ENCODE assay signal across 20 cellular contexts in the genomic region with DNA sequence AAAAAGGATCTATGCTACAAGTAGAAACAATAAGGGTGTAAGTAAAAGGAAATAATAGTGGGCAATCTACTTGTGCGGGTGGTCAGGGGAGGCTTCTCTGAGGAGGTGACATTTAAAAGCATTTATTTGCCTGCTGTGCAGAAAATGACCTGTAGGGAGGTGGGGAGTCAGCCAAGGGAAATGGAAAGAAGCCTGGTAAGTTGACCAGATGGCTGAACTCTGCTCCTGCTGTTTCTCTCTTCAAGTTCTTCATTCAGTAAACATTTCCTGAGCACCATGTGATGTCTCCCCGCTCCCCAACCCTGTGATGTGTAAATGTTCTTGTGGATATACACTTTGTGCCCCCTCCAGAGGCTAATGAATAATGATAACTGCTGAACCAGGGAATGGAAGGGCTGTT. TPM values are rescaled to one million over a fixed set of nuclear protein-coding genes. Genes with fewer than 3 reads are reported as not detected.
DNase-seq lines count a peak whose midpoint lies in the region; ATAC-seq, FAIRE-seq and TF ChIP-seq lines count a peak whose summit lies in the region.
"Had no signal": no experiment of that assay in that cellular context is flagged by ENCODE, and none has a peak within 500 bp of the region (broad histone marks: within the 10 kb centered on the region; RNA-seq: fewer than 3 reads in every experiment).

No MANE protein-coding gene starts in this region.

- H2BK12ac ChIP-seq in H1 (ENCODE audit: low read depth, low read length), result no peak overlapping the region

- peak overlapping the region; percentile 22; the same call in 1 of the 2 replicates for H2BK5ac ChIP-seq in H1 (ENCODE audit: low read depth, low read length)

- no peak overlapping the region for H3K4me3 ChIP-seq in Loucy (ENCODE audit: low read length, poor library complexity, severe bottlenecking)
- peak overlapping the region in 1 of 4 experiments; percentile 2; a peak in 1 of 8 replicates for H3K4me3 ChIP-seq in H1 (ENCODE audit: extremely low read depth in 1 of 4, insufficient read depth in 2 of 4, low read depth in 3 of 4, low read length in 4 of 4)
- H3K4me3 ChIP-seq: left lung, testis had no signal

- no peaks in the 10 kb centered on the region for H3K9me3 ChIP-seq in Loucy (ENCODE audit: insufficient read depth, low read depth, low read length)
- H3K9me3 ChIP-seq in H1 (ENCODE audit: insufficient read depth in 2 of 2, low read depth in 1 of 2, low read length in 1 of 2), result no peaks in the 10 kb centered on the region
- H3K9me3 ChIP-seq: testis had no signal

- CTCF ChIA-PET in H1 (lab: Charles Lee; ENCODE audit: partially characterized antibody), result interaction anchor here (0.7 to 1.3 kb wide), 2 partner anchors 71 to 302 kb away, joined by 3 to 5 read pairs; no protein-coding TSS in a partner anchor

- no peak overlapping the region for H3K27ac Mint-ChIP-seq in mesothelial cell of epicardium
- H3K27ac Mint-ChIP-seq: CD4-positive, alpha-beta T cell; effector memory CD8-positive, alpha-beta T cell; IgD-negative memory B cell; natural killer cell; T-cell had no signal

- no peak overlapping the region for H2AK5ac ChIP-seq in H1 (ENCODE audit: low read depth, low read length)

- peaks cover 23% of the 10 kb centered on the region for H3K9me3 Mint-ChIP-seq in mesothelial cell of epicardium
- H3K9me3 Mint-ChIP-seq: natural killer cell had no signal

- H3K27me3 ChIP-seq in Loucy (ENCODE audit: insufficient read depth, low read length, poor library complexity, severe bottlenecking) (no peaks in the 10 kb centered on the region), H1 (replicated peaks in 1 of 4; ENCODE audit: control insufficient read depth in 3 of 4, extremely low read depth in 1 of 4, insufficient read depth in 3 of 4, low read length in 3 of 4) (no peaks in the 10 kb centered on the region)
- H3K27me3 ChIP-seq: left lung, testis had no signal

- H4K8ac ChIP-seq in H1 (ENCODE audit: extremely low read depth, insufficient read depth, low read length), result no peak overlapping the region

- FAIRE-seq in H1 (lab: Jason Lieb, UNC), result peak; percentile 92
- no peak for FAIRE-seq in HTR-8/SVneo (lab: Jason Lieb, UNC)

- TF ChIP-seq EP300 in H1 (IDR thresholded peaks at IDR 0.05; ENCODE audit: borderline replicate concordance in 1 of 2, low read depth in 2 of 2, low read length in 2 of 2), result no peak

- peaks cover 14% of the 10 kb centered on the region for H3K36me3 Mint-ChIP-seq in mesothelial cell of epicardium
- H3K36me3 Mint-ChIP-seq: IgD-negative memory B cell, natural killer cell, T-cell had no signal

- H3K23me2 ChIP-seq in H1 (ENCODE audit: low read depth, low read length), result 0 out of 2 replicates have a peak, but pooled peaks cover 2% of the 10 kb centered on the region

- no peaks in the 10 kb centered on the region for H3K79me1 ChIP-seq in H1 (ENCODE audit: low read depth, low read length)

- H3K4me2 ChIP-seq in Loucy (ENCODE audit: low read depth, low read length, poor library complexity, severe bottlenecking) (no peak overlapping the region), H1 (ENCODE audit: insufficient read depth in 1 of 2, low read depth in 2 of 2, low read length in 2 of 2) (peak overlapping the region in 1 of 2 experiments; percentile 23; a peak in 3 of 4 replicates)

- POLR2A ChIA-PET in H1 (lab: Charles Lee; ENCODE audit: partially characterized antibody), result interaction anchor here (2.2 kb wide), 1 partner anchor 9 kb away, joined by 10 read pairs; a partner anchor contains a TSS

- no peak overlapping the region for H3K56ac ChIP-seq in H1 (replicated peaks; ENCODE audit: insufficient read length, low read depth, low read length)

- H3K79me2 ChIP-seq in Loucy (ENCODE audit: insufficient read depth, low read length) (no peaks in the 10 kb centered on the region), H1 (ENCODE audit: control insufficient read depth in 1 of 2, insufficient read depth in 2 of 2, low read length in 2 of 2) (no peaks in the 10 kb centered on the region)

- H3K27ac ChIP-seq in H1 (ENCODE audit: low read depth, low read length), result no peak overlapping the region
- H3K27ac ChIP-seq: left lung, testis had no signal

- H4K20me1 ChIP-seq in Loucy (ENCODE audit: insufficient read depth, low read length, poor library complexity, severe bottlenecking) (no peaks in the 10 kb centered on the region), H1 (replicated peaks in 1 of 2; ENCODE audit: control insufficient read depth in 1 of 2, insufficient read depth in 2 of 2, low read length in 2 of 2) (no peaks in the 10 kb centered on the region)

- no peak for ATAC-seq in HG02840 (IDR thresholded peaks at IDR 0.05; ENCODE audit: low FRiP score, unreplicated experiment)
- ATAC-seq: effector memory CD8-positive, alpha-beta T cell; left lung; natural killer cell; T-cell had no signal

- no peak overlapping the region for H2BK120ac ChIP-seq in H1 (replicated peaks; ENCODE audit: low read depth, low read length)

- H3K9ac ChIP-seq in Loucy (ENCODE audit: low read depth, low read length, poor library complexity, severe bottlenecking) (no peak overlapping the region), H1 (replicated peaks in 1 of 4; ENCODE audit: extremely low read depth in 1 of 4, low read depth in 3 of 4, low read length in 3 of 4) (no peak overlapping the region)

- H2BK15ac ChIP-seq in H1 (ENCODE audit: low read length), result no peak overlapping the region

- no peak overlapping the region for H2BK20ac ChIP-seq in H1 (ENCODE audit: low read length)

- no peak overlapping the region for H3K14ac ChIP-seq in H1 (ENCODE audit: insufficient read length)

- no peak overlapping the region for H4K5ac ChIP-seq in H1 (ENCODE audit: insufficient read length, low read depth, low read length)

- WGBS in H1 (ENCODE audit: extremely low coverage in 1 of 2, insufficient coverage in 1 of 2, insufficient read length in 1 of 2, insufficient replicate concordance in 2 of 2, low coverage in 1 of 2, low lambda C conversion rate in 2 of 2, missing lambda C conversion rate in 1 of 2), 2 experiments, result 21% methylated on average over 2 of the region's 2 CpGs; no CpG with 5 or more reads in 1 of the 2 experiments

- H3K4me1 Mint-ChIP-seq in mesothelial cell of epicardium, result no peaks in the 10 kb centered on the region
- H3K4me1 Mint-ChIP-seq: IgD-negative memory B cell, natural killer cell, T-cell had no signal

- H3K27me3 Mint-ChIP-seq in mesothelial cell of epicardium (ENCODE audit: low read depth), result no peaks in the 10 kb centered on the region
- H3K27me3 Mint-ChIP-seq: CD4-positive, alpha-beta T cell had no signal

- H3K9me2 ChIP-seq in Loucy (replicated peaks; ENCODE audit: low read depth, low read length), result no peaks in the 10 kb centered on the region

- H3K23ac ChIP-seq in H1 (ENCODE audit: insufficient read length), result no peak overlapping the region

- no peak overlapping the region for H4K91ac ChIP-seq in H1 (replicated peaks; ENCODE audit: insufficient read length, low read length)

- no peak overlapping the region for H3K4ac ChIP-seq in H1 (replicated peaks; ENCODE audit: insufficient read length, low read depth, low read length)

- no peak overlapping the region for H2AFZ ChIP-seq in Loucy (ENCODE audit: low read length)
- no peak overlapping the region for H2AFZ ChIP-seq in H1 (ENCODE audit: low read length)

- no peaks in the 10 kb centered on the region for H3F3A ChIP-seq in Loucy (ENCODE audit: low read depth)

- peak; percentile 45 to 48 for TF ChIP-seq RAD21 in H1 (IDR thresholded peaks at IDR 0.05 in 1 of 2, conservative IDR thresholded peaks at IDR 0.05 in 1 of 2; ENCODE audit: low read depth in 2 of 2, low read length in 2 of 2)

- DNase-seq in DMS 273 treated with DMSO at 0.1 percent for 48 hours (lab: John Stamatoyannopoulos, UW), result peak; percentile 54
- no peak for DNase-seq in H1 (ENCODE audit: low read depth in 1 of 2, low spot score in 2 of 2)
- DNase-seq in iris pigment epithelial cell (ENCODE audit: low read depth), result peak; percentile 43
- DNase-seq in HTR-8/SVneo (ENCODE audit: insufficient read length, low spot score), result no peak
- DNase-seq in A172 (ENCODE audit: low spot score), result no peak
- DNase-seq in mesothelial cell of epicardium (ENCODE audit: low spot score in 2 of 2, unreplicated experiment in 2 of 2), result no peak
- DNase-seq: activated CD4-positive, CD25-positive, alpha-beta regulatory T cell treated with anti-CD3 and anti-CD28 coated beads, Interleukin-2, amount 50 U/mL, for 72 hours; activated naive CD4-positive, alpha-beta T cell treated with anti-CD3 and anti-CD28 coated beads, Interleukin-2, amount 50 U/mL, for 16 hours; CD4-positive, alpha-beta T cell; effector memory CD8-positive, alpha-beta T cell; GF-D8; left lung; natural killer cell; NCI-H1105 treated with DMSO at 0.1 percent for 48 hours; NCI-H2227 treated with DMSO at 0.1 percent for 48 hours; T-cell; testis had no signal

- no peak for TF ChIP-seq POLR2A in H1 (IDR thresholded peaks at IDR 0.05; ENCODE audit: control extremely low read depth in 1 of 2, low read depth in 2 of 2, low read length in 2 of 2)

- H3K4me1 ChIP-seq in Loucy (ENCODE audit: insufficient read depth, low read length, poor library complexity, severe bottlenecking) (no peaks in the 10 kb centered on the region), H1 (replicated peaks in 1 of 4; ENCODE audit: control insufficient read depth in 3 of 4, insufficient read depth in 4 of 4, low read length in 3 of 4) (peaks cover 1 to 9% (median 5%) of the 10 kb centered on the region in 4 experiments; a peak in 4 of 7 replicates)
- H3K4me1 ChIP-seq: left lung, testis had no signal

- H3K36me3 ChIP-seq in Loucy (ENCODE audit: insufficient read depth, low read length) (no peaks in the 10 kb centered on the region), H1 (ENCODE audit: control insufficient read depth in 2 of 4, insufficient read depth in 4 of 4, low read length in 3 of 4) (no peaks in the 10 kb centered on the region)
- H3K36me3 ChIP-seq: left lung had no signal

- H3K4me3 Mint-ChIP-seq in mesothelial cell of epicardium, result no peak overlapping the region
- H3K4me3 Mint-ChIP-seq: CD4-positive, alpha-beta T cell; effector memory CD8-positive, alpha-beta T cell; IgD-negative memory B cell; natural killer cell; T-cell had no signal

- TF ChIP-seq CTCF in Loucy (conservative IDR thresholded peaks at IDR 0.05; ENCODE audit: low read length) (peak; percentile 30), H1 (IDR thresholded peaks at IDR 0.05; ENCODE audit: control extremely low read depth in 1 of 3, insufficient read depth in 1 of 3, low read depth in 1 of 3, low read length in 3 of 3) (peak; percentile 4 to 62 (median 31); a peak in 3 of 4 replicates), mesothelial cell of epicardium (IDR thresholded peaks at IDR 0.05; ENCODE audit: unreplicated experiment) (no peak)

- no peak overlapping the region for H3K18ac ChIP-seq in H1 (ENCODE audit: extremely low read depth, low read length)

RNA-seq across cellular contexts. Expression of a gene that starts 9.9 kb away (rescaled TPM):
- total RNA-seq in H1 (2021; fragmentation: NEBNext Ultra II Directional; extraction: Animal tissue kit (Norgen Biotek cat#: 25700)), result 139 and 143 TPM in 2 replicates
- polyA plus RNA-seq in H1 (2011; rRNA removed), result 38.3 and 69.9 TPM in 2 replicates
- 68.6 TPM for polyA plus RNA-seq in H1 (2011; cell fraction: cytosol; rRNA removed)
- polyA plus RNA-seq in H1 (2011; cell fraction: nucleus; rRNA removed), result 29.1 TPM
- polyA plus RNA-seq in H1 (2012, experiment 1 of 2), result 51.7 to 79.7 TPM (median 59.9 TPM) in 4 replicates
- polyA plus RNA-seq in H1 (2012, experiment 2 of 2), result 7.1 TPM
- 55.2 TPM for polyA plus RNA-seq in H1 (2013, experiment 1 of 2)
- polyA plus RNA-seq in H1 (2013, experiment 2 of 2), result 58.5 TPM
- polyA minus RNA-seq in H1 (2011; rRNA and poly(A)+ RNA removed), result 107 and 126 TPM in 2 replicates
- polyA minus RNA-seq in H1 (2011; cell fraction: cytosol; rRNA and poly(A)+ RNA removed), result 39.2 TPM
- polyA minus RNA-seq in H1 (2011; cell fraction: nucleus; rRNA and poly(A)+ RNA removed), result 41.7 TPM
- 160 and 246 TPM in 2 replicates for total RNA-seq in A172 (2014; rRNA removed; shearing (Covaris generic))
- 181 to 194 TPM (median 187 TPM) in 3 replicates for total RNA-seq in mesothelial cell of epicardium

Comparison
In these comparisons a context has a peak if more than half of its experiments do, and no peak if none do; other contexts are left out.
1. DNase-seq: peak in DMS 273 treated with DMSO at 0.1 percent for 48 hours (single experiment) and iris pigment epithelial cell (single experiment); none in H1 (0 of 2), HTR-8/SVneo (single experiment), A172 (single experiment) and mesothelial cell of epicardium (0 of 2).